Comparison of ENCODE assay signal across 11 cellular contexts in the genomic region with DNA sequence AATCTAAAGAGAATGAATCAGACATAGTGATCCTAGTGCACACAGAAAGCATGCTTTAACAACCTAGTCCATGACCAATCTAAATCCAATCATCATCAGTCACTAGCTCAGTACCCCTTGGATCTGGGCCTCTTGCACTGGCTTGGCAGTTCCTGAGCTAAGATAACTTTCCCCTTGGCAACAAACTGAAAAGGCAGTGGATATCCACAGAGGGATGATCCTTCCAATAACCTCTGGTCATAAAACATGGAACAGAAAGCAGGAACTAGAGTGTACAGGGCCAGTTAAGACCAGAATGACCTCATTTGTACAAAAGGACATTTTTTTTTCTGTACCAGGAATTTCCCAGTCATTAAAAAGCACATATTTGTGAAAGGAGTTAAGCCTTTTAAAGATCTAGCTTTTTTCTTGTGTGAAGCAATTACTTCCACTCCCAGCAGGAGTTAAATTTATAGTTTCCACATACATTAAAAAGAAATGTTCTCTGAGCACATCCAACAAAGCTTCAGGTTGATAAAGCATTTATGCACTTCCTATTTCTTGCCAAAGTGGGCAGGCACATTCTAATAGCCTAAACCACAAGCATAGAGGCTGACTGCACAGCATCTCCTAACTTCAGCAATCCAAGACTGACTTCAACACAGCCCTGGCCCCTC. TPM values are rescaled to one million over a fixed set of nuclear protein-coding genes. Genes with fewer than 3 reads are reported as not detected.
A peak's percentile ranks its signal among the peaks of the same experiment; 100 is the strongest.
DNase-seq lines count a peak whose midpoint lies in the region; ATAC-seq, FAIRE-seq and TF ChIP-seq lines count a peak whose summit lies in the region.
"Had no signal": no experiment of that assay in that cellular context is flagged by ENCODE, and none has a peak within 500 bp of the region (broad histone marks: within the 10 kb centered on the region; RNA-seq: fewer than 3 reads in every experiment).

No MANE protein-coding gene starts in this region.

- H3K4me3 ChIP-seq in fibroblast of lung (replicated peaks in 1 of 4; ENCODE audit: control extremely low read depth in 1 of 4, insufficient read depth in 1 of 4, low read depth in 3 of 4, low read length in 4 of 4), result no peak overlapping the region

- no peaks in the 10 kb centered on the region for H3K9me3 ChIP-seq in fibroblast of lung (ENCODE audit: control insufficient read depth, insufficient read depth, low read depth, low read length)

- H3K9me3 Mint-ChIP-seq in T-cell (peaks cover 2 to 15% (median 4%) of the 10 kb centered on the region in 3 donors), Calu3 (ENCODE audit: low read depth, unreplicated experiment) (no peaks in the 10 kb centered on the region)
- peaks cover 5% of the 10 kb centered on the region for H3K9me3 Mint-ChIP-seq in activated T-cell treated with anti-CD3 and anti-CD28 coated beads, Interleukin-2, amount 50 U/mL, for 24 hours

- no peak for TF ChIP-seq CTCF in fibroblast of lung (conservative IDR thresholded peaks at IDR 0.05 in 1 of 2, IDR thresholded peaks at IDR 0.05 in 1 of 2; ENCODE audit: low read depth in 1 of 2, low read length in 2 of 2)
- TF ChIP-seq CTCF in Calu3 (IDR thresholded peaks at IDR 0.05; ENCODE audit: unreplicated experiment), result no peak

- H3K27ac Mint-ChIP-seq in T-cell (no peak overlapping the region), Calu3 (ENCODE audit: unreplicated experiment) (no peak overlapping the region)
- H3K27ac Mint-ChIP-seq in activated T-cell treated with anti-CD3 and anti-CD28 coated beads, Interleukin-2, amount 50 U/mL, for 24 hours, result no peak overlapping the region

- no peak overlapping the region for H3K27ac ChIP-seq in fibroblast of lung (ENCODE audit: insufficient read depth, low read length)

- H3K27me3 Mint-ChIP-seq in T-cell (no peaks in the 10 kb centered on the region), Calu3 (ENCODE audit: unreplicated experiment) (no peaks in the 10 kb centered on the region)
- no peaks in the 10 kb centered on the region for H3K27me3 Mint-ChIP-seq in activated T-cell treated with anti-CD3 and anti-CD28 coated beads, Interleukin-2, amount 50 U/mL, for 24 hours

- no peak for FAIRE-seq in RCC 7860 (lab: Jason Lieb, UNC)

- no peak overlapping the region for H3K4me2 ChIP-seq in fibroblast of lung (ENCODE audit: extremely low read depth, insufficient read depth, low read length)

- intact Hi-C loops in Calu3 (cut with micrococcal nuclease; ENCODE audit: unreplicated experiment), result no loop called here

- CTCF ChIA-PET in T-cell (lab: Charles Lee), result interaction anchor here in 1 of 2 donors (1.0 kb wide), 1 partner anchor 27 kb away, joined by 3 read pairs; no protein-coding TSS in a partner anchor
- CTCF ChIA-PET in Calu3 (lab: Charles Lee), result no interaction called here

- H3K4me3 Mint-ChIP-seq in T-cell, result no peak overlapping the region
- no peak overlapping the region for H3K4me3 Mint-ChIP-seq in Calu3 (ENCODE audit: low read depth, unreplicated experiment)
- H3K4me3 Mint-ChIP-seq in activated T-cell treated with anti-CD3 and anti-CD28 coated beads, Interleukin-2, amount 50 U/mL, for 24 hours, result no peak overlapping the region

- H3K9ac ChIP-seq in fibroblast of lung (ENCODE audit: insufficient read depth, low read length), result no peak overlapping the region

- no peak overlapping the region for H2AFZ ChIP-seq in fibroblast of lung (ENCODE audit: low read length)

- no peaks in the 10 kb centered on the region for H4K20me1 ChIP-seq in fibroblast of lung (ENCODE audit: control insufficient read depth, extremely low read depth, insufficient read depth, low read length)

- H3K79me2 ChIP-seq in fibroblast of lung (ENCODE audit: control insufficient read depth, insufficient read depth, low read length), result no peaks in the 10 kb centered on the region

- H3K27me3 ChIP-seq in fibroblast of lung (ENCODE audit: control insufficient read depth, insufficient read depth, low read length), result no peaks in the 10 kb centered on the region

- H3K4me1 Mint-ChIP-seq in T-cell, result no peaks in the 10 kb centered on the region
- H3K4me1 Mint-ChIP-seq in Calu3 (ENCODE audit: low read depth, unreplicated experiment), result no peaks in the 10 kb centered on the region
- H3K4me1 Mint-ChIP-seq in activated T-cell treated with anti-CD3 and anti-CD28 coated beads, Interleukin-2, amount 50 U/mL, for 24 hours (ENCODE audit: low read depth), result no peaks in the 10 kb centered on the region

- no peaks in the 10 kb centered on the region for H3K36me3 ChIP-seq in fibroblast of lung (ENCODE audit: control insufficient read depth, insufficient read depth, low read length)

- no peak for ATAC-seq in T-cell (replicated peaks in 1 of 4)
- no peak for ATAC-seq in GM18907 (IDR thresholded peaks at IDR 0.05; ENCODE audit: unreplicated experiment)

- H3K4me1 ChIP-seq in fibroblast of lung (ENCODE audit: control insufficient read depth, extremely low read depth, insufficient read depth, low read length), result peaks cover 5% of the 10 kb centered on the region

- POLR2A ChIA-PET in T-cell (lab: Charles Lee), result no interaction called here

- BruUV-seq in Calu3 (replicated peaks; lab: Mats Ljungman, UMichigan), result no TSS peak

- DNase-seq in ELR (ENCODE audit: low read depth) (peak; percentile 55), RCC 7860 (ENCODE audit: low spot score) (peak; percentile 36), fibroblast of lung (ENCODE audit: low read depth in 2 of 2) (peak; percentile 65 to 90), non-pigmented ciliary epithelial cell (ENCODE audit: low read depth) (peak; percentile 32), T-cell (no peak), Calu3 (no peak)
- DNase-seq in activated T-cell treated with anti-CD3 and anti-CD28 coated beads, Interleukin-2, amount 50 U/mL, for 24 hours, result no peak
- DNase-seq: activated CD4-positive, alpha-beta T cell treated with anti-CD3 and anti-CD28 coated beads for 1 hour; dermis blood vessel endothelial cell; DMS 273 treated with DMSO at 0.1 percent for 48 hours had no signal

- no peaks in the 10 kb centered on the region for H3K36me3 Mint-ChIP-seq in T-cell
- no peaks in the 10 kb centered on the region for H3K36me3 Mint-ChIP-seq in Calu3 (ENCODE audit: insufficient read depth, unreplicated experiment)
- no peaks in the 10 kb centered on the region for H3K36me3 Mint-ChIP-seq in activated T-cell treated with anti-CD3 and anti-CD28 coated beads, Interleukin-2, amount 50 U/mL, for 24 hours (ENCODE audit: low read depth)

RNA-seq across cellular contexts. Expression of a gene that starts 30.0 kb away (rescaled TPM):
- total RNA-seq in fibroblast of lung, result 0.50 and 2.6 TPM in 2 replicates
- 0.19 and 1.4 TPM in 2 replicates for polyA plus RNA-seq in fibroblast of lung
- 0.17 and 1.2 TPM in 2 replicates for polyA plus RNA-seq in fibroblast of lung (2012)
- polyA minus RNA-seq in fibroblast of lung (ENCODE audit: low replicate concordance), result 0.67 and 2.9 TPM in 2 replicates
- total RNA-seq in T-cell, result under 1 TPM; 0.03 to 0.18 (median 0.09) TPM
- total RNA-seq in Calu3 (2022), result 0.12 TPM in 1 of 2 replicates, not detected in the other

Comparison
In these comparisons a context has a peak if more than half of its experiments do, and no peak if none do; other contexts are left out.
1. DNase-seq: peak in ELR (single experiment), RCC 7860 (single experiment), fibroblast of lung (2 of 2) and non-pigmented ciliary epithelial cell (single experiment); none in T-cell (0 of 34), Calu3 (single experiment) and activated T-cell treated with anti-CD3 and anti-CD28 coated beads, Interleukin-2, amount 50 U/mL, for 24 hours (single experiment).